Comparison of ENCODE assay signal across 24 cellular contexts in the genomic region with DNA sequence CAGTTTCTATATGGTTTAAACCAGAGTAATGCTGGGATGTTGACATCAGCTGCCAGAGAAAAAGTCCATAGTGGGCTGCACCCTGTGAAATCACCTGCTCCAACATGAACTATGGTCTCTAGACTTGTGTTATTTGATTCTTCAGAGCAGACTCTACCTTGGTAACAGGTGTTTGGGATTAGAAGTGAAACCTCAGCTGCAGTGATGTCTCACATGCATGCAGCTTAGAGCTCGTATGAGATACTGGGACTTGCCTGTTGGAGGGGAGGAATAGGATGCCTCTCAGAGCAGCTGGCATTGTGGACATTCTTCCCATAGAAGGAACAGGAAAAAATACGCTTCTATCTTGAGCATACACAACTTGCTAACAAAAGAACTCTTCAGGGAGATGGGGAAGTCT.
"Had no signal": no experiment of that assay in that cellular context is flagged by ENCODE, and none has a peak within 500 bp of the region (broad histone marks: within the 10 kb centered on the region; RNA-seq: fewer than 3 reads in every experiment).

No MANE protein-coding gene starts in this region.

- H3K4me3 ChIP-seq: adrenal gland, breast epithelium, hepatocyte, left lung, lung, ovary, skin epidermis, stomach, transverse colon had no signal

- H3K27ac ChIP-seq: adrenal gland, breast epithelium, foreskin keratinocyte, hepatocyte, left lung, neutrophil, ovary, skin epidermis, stomach, transverse colon had no signal

- H3K4me1 ChIP-seq: adrenal gland, breast epithelium, foreskin keratinocyte, left lung, stomach, transverse colon had no signal

- FAIRE-seq: colon, urothelium cell line had no signal

- H3K9me3 ChIP-seq: adrenal gland, neutrophil, ovary, stomach, transverse colon had no signal

- H3K36me3 ChIP-seq: adrenal gland, breast epithelium, left lung, neutrophil, ovary, stomach, transverse colon had no signal

- H3K27me3 ChIP-seq: adrenal gland, breast epithelium, hepatocyte, left lung, neutrophil, ovary, stomach, transverse colon had no signal

- ATAC-seq: activated CD4-positive, CD25-positive, alpha-beta regulatory T cell treated with anti-CD3 and anti-CD28 coated beads, Interleukin-2, amount 50 U/mL, for 24 hours; activated CD8-positive, alpha-beta T cell treated with anti-CD3 and anti-CD28 coated beads for 36 hours; foreskin keratinocyte; left lung; natural killer cell treated with Interleukin-12 subunit alpha and Interleukin-12 subunit beta and Interleukin-15 and Interleukin-18, amount 100 ng/mL, for 72 hours; right cardiac atrium; stimulated activated memory B cell treated with anti-CD40 and anti-IgM and Interleukin-4, amounts not matched to agents 10 μg/mL and 1 μg/mL and 100 μg/mL, for 72 hours had no signal

- DNase-seq: activated CD4-positive, alpha-beta T cell treated with anti-CD3 and anti-CD28 coated beads, Interleukin-2, amount 10 ng/mL, durations not matched to agents 7 days and 5 days; activated CD8-positive, alpha-beta T cell treated with anti-CD3 and anti-CD28 coated beads for 36 hours; activated gamma-delta T cell treated with Interleukin-2 at 50 U/mL for 16 hours; adrenal gland; effector memory CD4-positive, alpha-beta T cell; foreskin keratinocyte; glutamatergic neuron; immature natural killer cell; left lung; ovary; right cardiac atrium; stimulated activated CD4-positive, alpha-beta T cell treated with anti-CD3 and anti-CD28 coated beads, Interleukin-15, amount 100 ng/mL, for 24 hours; stomach; transverse colon had no signal
